ENCODE assay signal across 18 cellular contexts in the genomic region with DNA sequence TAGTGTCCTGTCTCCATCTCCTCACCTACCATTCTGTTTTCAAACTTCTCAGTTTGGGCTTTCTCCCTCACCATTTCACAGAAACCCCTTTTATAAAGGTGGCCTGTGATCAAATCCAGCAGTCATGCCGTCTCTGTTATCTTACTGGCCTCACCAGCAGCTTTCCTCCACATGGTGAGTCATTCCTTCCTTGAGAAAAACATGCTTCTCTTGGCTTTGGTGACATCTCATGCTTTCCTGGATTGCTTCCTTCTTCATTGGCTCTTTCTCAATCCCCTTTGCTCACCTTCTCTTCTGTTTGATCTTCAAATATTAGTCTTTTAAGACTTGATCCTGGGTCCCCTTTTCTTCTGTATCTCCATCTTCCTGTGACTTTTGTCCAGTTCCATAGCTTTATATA.
DNase-seq lines count a peak whose midpoint lies in the region; TF ChIP-seq lines count a peak whose summit lies in the region.
"Had no signal": no experiment of that assay in that cellular context is flagged by ENCODE, and none has a peak within 500 bp of the region (broad histone marks: within the 10 kb centered on the region; RNA-seq: fewer than 3 reads in every experiment).

No MANE protein-coding gene starts in this region.

- intact Hi-C loops in spleen (cut with DNase I; ENCODE audit: low total_unique reads): no loop called here
- intact Hi-C loops in ascending aorta (cut with DNase I): no loop called here

- DNase-seq in A172 (ENCODE audit: low spot score) (peak; percentile 43), H4 (ENCODE audit: low spot score) (peak; percentile 41), amniotic stem cell (lab: John Stamatoyannopoulos, UW) (peak; percentile 18), foreskin fibroblast (peak; percentile 50 to 52), GM10266 (ENCODE audit: extremely low spot score) (no peak), spleen (no peak), ascending aorta (ENCODE audit: low spot score in 2 of 2) (no peak)
- DNase-seq in stimulated activated naive CD4-positive, alpha-beta T cell (lab: John Stamatoyannopoulos, UW): no peak
- DNase-seq: ACHN; activated CD4-positive, alpha-beta T cell treated with anti-CD3 and anti-CD28 coated beads, Interleukin-2, amount 50 U/mL, for 1 hour; cerebellar nuclear complex; GOT3; NCI-H1092; NCI-H446 treated with DMSO at 0.1 percent for 48 hours; Peyer's patch; T-helper 17 cell; upper lobe of right lung had no signal

- no peaks in the 10 kb centered on the region for H3K27me3 ChIP-seq in spleen (replicated peaks in 1 of 7)
- H3K27me3 ChIP-seq in ascending aorta: no peaks in the 10 kb centered on the region
- H3K27me3 ChIP-seq: ovary, Peyer's patch, upper lobe of right lung had no signal

- H3K4me3 ChIP-seq in foreskin fibroblast (ENCODE audit: low read depth in 1 of 2, low read length in 2 of 2) (no peak overlapping the region), spleen (no peak overlapping the region), ascending aorta (no peak overlapping the region)
- H3K4me3 ChIP-seq: ovary, Peyer's patch, upper lobe of right lung had no signal

- 7 to 29% (median 19%) methylated on average over 1 of the region's 1 CpG for WGBS in spleen, 5 donors

- H3K4me1 ChIP-seq in spleen: no peaks in the 10 kb centered on the region
- peaks cover 0 to 8% of the 10 kb centered on the region in 2 donors for H3K4me1 ChIP-seq in ascending aorta
- H3K4me1 ChIP-seq: Peyer's patch, upper lobe of right lung had no signal

- H3K36me3 ChIP-seq in spleen: no peaks in the 10 kb centered on the region
- H3K36me3 ChIP-seq in ascending aorta: no peaks in the 10 kb centered on the region
- H3K36me3 ChIP-seq: ovary, Peyer's patch, upper lobe of right lung had no signal

- H3K27ac ChIP-seq in spleen: no peak overlapping the region
- no peak overlapping the region for H3K27ac ChIP-seq in ascending aorta
- H3K27ac ChIP-seq: ovary, Peyer's patch, upper lobe of right lung had no signal

- TF ChIP-seq CTCF in foreskin fibroblast (IDR thresholded peaks at IDR 0.05; ENCODE audit: low read depth, low read length) (no peak), GM10266 (IDR thresholded peaks at IDR 0.05; ENCODE audit: control insufficient read depth, insufficient read depth, low read depth, missing control alignments) (no peak), spleen (IDR thresholded peaks at IDR 0.05 in 8 of 11, conservative IDR thresholded peaks at IDR 0.05 in 3 of 11) (no peak), ascending aorta (IDR thresholded peaks at IDR 0.05) (no peak)

- no peak for TF ChIP-seq POLR2A in spleen (IDR thresholded peaks at IDR 0.05)

- H3K9me3 ChIP-seq in spleen: no peaks in the 10 kb centered on the region
- no peaks in the 10 kb centered on the region for H3K9me3 ChIP-seq in ascending aorta
- H3K9me3 ChIP-seq: ovary, Peyer's patch, upper lobe of right lung had no signal

Comparison
In these comparisons a context has a peak if more than half of its experiments do, and no peak if none do; other contexts are left out.
1. DNase-seq: peak in A172 (single experiment), H4 (single experiment), amniotic stem cell (single experiment) and foreskin fibroblast (2 of 2); none in GM10266 (single experiment), spleen (single experiment), stimulated activated naive CD4-positive, alpha-beta T cell (0 of 6) and ascending aorta (0 of 2).